Comparison of ENCODE assay signal across 13 cellular contexts in genomic region chr10:14723052-14723689, GRCh38. TPM values are rescaled to one million over a fixed set of nuclear protein-coding genes. Genes with fewer than 3 reads are reported as not detected.
DNase-seq lines count a peak whose midpoint lies in the region; ATAC-seq lines count a peak whose summit lies in the region.
"Had no signal": no experiment of that assay in that cellular context is flagged by ENCODE, and none has a peak within 500 bp of the region (broad histone marks: within the 10 kb centered on the region; RNA-seq: fewer than 3 reads in every experiment).

No MANE protein-coding gene starts in this region.

- H3K36me3 Mint-ChIP-seq in activated naive CD8-positive, alpha-beta T cell treated with anti-CD3 and anti-CD28 coated beads for 36 hours = no peaks in the 10 kb centered on the region
- no peaks in the 10 kb centered on the region for H3K36me3 Mint-ChIP-seq in stimulated activated memory B cell treated with anti-CD40 and anti-IgM and Interleukin-4, amounts not matched to agents 10 μg/mL and 1 μg/mL and 100 μg/mL, for 72 hours

- no peak for ATAC-seq in stimulated activated memory B cell treated with anti-CD40 and anti-IgM and Interleukin-4, amounts not matched to agents 10 μg/mL and 1 μg/mL and 100 μg/mL, for 72 hours

- peak; percentile 16 for DNase-seq in activated T-cell treated with anti-CD3 and anti-CD28 coated beads for 1 hour (ENCODE audit: low read depth)
- no peak for DNase-seq in activated T-cell treated with anti-CD3 and anti-CD28 coated beads for 4 hours
- DNase-seq in activated CD4-positive, alpha-beta T cell treated with anti-CD3 and anti-CD28 coated beads, Interleukin-2, amount 50 U/mL, for 4 hours = peak; percentile 3 to 8
- no peak for DNase-seq in activated naive CD8-positive, alpha-beta T cell treated with anti-CD3 and anti-CD28 coated beads for 36 hours
- no peak for DNase-seq in GM19240 (ENCODE audit: insufficient read length, low spot score)
- DNase-seq in DMS114 treated with DMSO at 0.1 percent for 48 hours (lab: John Stamatoyannopoulos, UW; ENCODE audit: unreplicated experiment) = no peak
- no peak for DNase-seq in dermis blood vessel endothelial cell
- DNase-seq: COR-L47, H7, Karpas-422, NCI-H1694 treated with DMSO at 0.1 percent for 48 hours, NCI-H526 treated with DMSO at 0.1 percent for 48 hours had no signal

- peak overlapping the region; percentile 67 for H3K27ac Mint-ChIP-seq in activated naive CD8-positive, alpha-beta T cell treated with anti-CD3 and anti-CD28 coated beads for 36 hours
- peak overlapping the region; percentile 79 for H3K27ac Mint-ChIP-seq in stimulated activated memory B cell treated with anti-CD40 and anti-IgM and Interleukin-4, amounts not matched to agents 10 μg/mL and 1 μg/mL and 100 μg/mL, for 72 hours

- H3K4me3 Mint-ChIP-seq in activated naive CD8-positive, alpha-beta T cell treated with anti-CD3 and anti-CD28 coated beads for 36 hours = no peak overlapping the region
- no peak overlapping the region for H3K4me3 Mint-ChIP-seq in stimulated activated memory B cell treated with anti-CD40 and anti-IgM and Interleukin-4, amounts not matched to agents 10 μg/mL and 1 μg/mL and 100 μg/mL, for 72 hours

- H3K27me3 Mint-ChIP-seq in activated naive CD8-positive, alpha-beta T cell treated with anti-CD3 and anti-CD28 coated beads for 36 hours = no peaks in the 10 kb centered on the region
- H3K27me3 Mint-ChIP-seq in stimulated activated memory B cell treated with anti-CD40 and anti-IgM and Interleukin-4, amounts not matched to agents 10 μg/mL and 1 μg/mL and 100 μg/mL, for 72 hours = no peaks in the 10 kb centered on the region

- peaks cover 4% of the 10 kb centered on the region for H3K9me3 Mint-ChIP-seq in activated naive CD8-positive, alpha-beta T cell treated with anti-CD3 and anti-CD28 coated beads for 36 hours
- H3K9me3 Mint-ChIP-seq in stimulated activated memory B cell treated with anti-CD40 and anti-IgM and Interleukin-4, amounts not matched to agents 10 μg/mL and 1 μg/mL and 100 μg/mL, for 72 hours = no peaks in the 10 kb centered on the region

- H3K4me1 Mint-ChIP-seq in activated naive CD8-positive, alpha-beta T cell treated with anti-CD3 and anti-CD28 coated beads for 36 hours = peaks cover 33% of the 10 kb centered on the region
- H3K4me1 Mint-ChIP-seq in stimulated activated memory B cell treated with anti-CD40 and anti-IgM and Interleukin-4, amounts not matched to agents 10 μg/mL and 1 μg/mL and 100 μg/mL, for 72 hours = peaks cover 40% of the 10 kb centered on the region

RNA-seq across cellular contexts. Expression of gene FAM107B, which starts 51.5 kb away (rescaled TPM):
- total RNA-seq in activated naive CD8-positive, alpha-beta T cell treated with anti-CD3 and anti-CD28 coated beads for 36 hours = 100 to 1,000 TPM; 195 to 203 TPM
- 60.6 and 129 TPM in 2 replicates for total RNA-seq in dermis blood vessel endothelial cell

Comparison
In these comparisons a context has a peak if more than half of its experiments do, and no peak if none do; other contexts are left out.
1. DNase-seq: peak in activated T-cell treated with anti-CD3 and anti-CD28 coated beads for 1 hour (single experiment) and activated CD4-positive, alpha-beta T cell treated with anti-CD3 and anti-CD28 coated beads, Interleukin-2, amount 50 U/mL, for 4 hours (2 of 2); none in activated T-cell treated with anti-CD3 and anti-CD28 coated beads for 4 hours (single experiment), activated naive CD8-positive, alpha-beta T cell treated with anti-CD3 and anti-CD28 coated beads for 36 hours (single experiment), GM19240 (single experiment), DMS114 treated with DMSO at 0.1 percent for 48 hours (single experiment) and dermis blood vessel endothelial cell (single experiment).